In the genomic region with DNA sequence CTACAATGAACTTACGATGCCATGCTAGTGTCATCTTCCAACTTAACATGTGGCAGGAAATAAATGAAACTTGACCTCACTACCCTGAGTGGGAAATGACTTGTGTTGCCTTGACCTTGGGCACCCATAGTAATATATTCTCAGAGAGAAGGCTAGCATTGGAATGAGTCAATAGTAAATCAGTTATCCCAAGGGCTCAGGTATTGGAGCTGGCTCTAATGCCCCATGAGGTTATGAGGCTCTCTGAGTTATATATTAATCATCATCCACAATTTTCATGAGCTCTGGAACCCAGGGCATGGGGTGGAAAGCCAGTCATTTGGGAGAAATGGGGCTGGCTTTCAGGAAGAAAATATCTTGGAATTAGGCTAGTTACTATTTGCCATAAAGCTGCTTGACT, we compare ENCODE assay signal across 21 cellular contexts. TPM values are rescaled to one million over a fixed set of nuclear protein-coding genes. Genes with fewer than 3 reads are reported as not detected.
DNase-seq lines count a peak whose midpoint lies in the region; ATAC-seq and TF ChIP-seq lines count a peak whose summit lies in the region.
"Had no signal": no experiment of that assay in that cellular context is flagged by ENCODE, and none has a peak within 500 bp of the region (broad histone marks: within the 10 kb centered on the region; RNA-seq: fewer than 3 reads in every experiment).

No MANE protein-coding gene starts in this region.

- WGBS in transverse colon (ENCODE audit: low coverage in 1 of 2), 2 donors = 68% methylated on average over 1 of the region's 1 CpG; no CpG with 5 or more reads in 1 of the 2 donors

- no peak for TF ChIP-seq CTCF in foreskin keratinocyte (conservative IDR thresholded peaks at IDR 0.05)
- TF ChIP-seq CTCF in GM10266 (IDR thresholded peaks at IDR 0.05; ENCODE audit: control insufficient read depth, insufficient read depth, low read depth, missing control alignments) = no peak
- no peak for TF ChIP-seq CTCF in transverse colon (IDR thresholded peaks at IDR 0.05)

- no peaks in the 10 kb centered on the region for H3K36me3 ChIP-seq in transverse colon

- peaks cover 7% of the 10 kb centered on the region for H3K27me3 ChIP-seq in foreskin keratinocyte
- no peaks in the 10 kb centered on the region for H3K27me3 ChIP-seq in transverse colon

- DNase-seq in ACHN = peak; percentile 96
- peak; percentile 71 for DNase-seq in LHCN-M2 (ENCODE audit: low read depth)
- no peak for DNase-seq in foreskin keratinocyte
- DNase-seq in mucosa of gallbladder (ENCODE audit: low spot score) = peak; percentile 24
- DNase-seq in natural killer cell treated with Interleukin-12 subunit alpha and Interleukin-12 subunit beta and Interleukin-15 and Interleukin-18, amount 100 ng/mL, for 72 hours (ENCODE audit: low spot score) = no peak
- DNase-seq in GM10266 (ENCODE audit: extremely low spot score) = no peak
- DNase-seq in transverse colon = no peak
- DNase-seq: AML-193; Caco-2; DMS79; GDM1; GOT3; HFFc6; NCI-H1436 treated with DMSO at 0.1 percent for 48 hours; NCI-H345; NCI-H526 treated with DMSO at 0.1 percent for 48 hours; NK-92 treated with Interleukin-12 subunit alpha and Interleukin-12 subunit beta, amount 100 ng/mL, for 24 hours; OCI-M1 had no signal

- peaks cover 7 to 24% of the 10 kb centered on the region in 2 donors for H3K27me3 Mint-ChIP-seq in natural killer cell treated with Interleukin-12 subunit alpha and Interleukin-12 subunit beta and Interleukin-15 and Interleukin-18, amount 100 ng/mL, for 72 hours
- H3K27me3 Mint-ChIP-seq: IgD-negative memory B cell had no signal

- no peaks in the 10 kb centered on the region for H3K4me1 ChIP-seq in foreskin keratinocyte
- no peaks in the 10 kb centered on the region for H3K4me1 ChIP-seq in transverse colon
- H3K4me1 ChIP-seq: Caco-2 had no signal

- ATAC-seq in foreskin keratinocyte (peak; percentile 42), HG03521 (IDR thresholded peaks at IDR 0.05; ENCODE audit: unreplicated experiment) (no peak)
- no peak for ATAC-seq in natural killer cell treated with Interleukin-12 subunit alpha and Interleukin-12 subunit beta and Interleukin-15 and Interleukin-18, amount 100 ng/mL, for 72 hours

- H3K9me3 ChIP-seq in transverse colon = no peaks in the 10 kb centered on the region
- H3K9me3 ChIP-seq: Caco-2 had no signal

- in situ Hi-C loops in ACHN (cut with HindIII; ENCODE audit: low pct_ligation_motif_present, low pct_unique_long_range_greater_than_20kb, low sequenced_read_pairs) (no loop called here), transverse colon (cut with MboI; ENCODE audit: low pct_ligation_motif_present in 1 of 4, low pct_unique_long_range_greater_than_20kb in 1 of 4, low sequenced_read_pairs in 3 of 4) (no loop called here)

- H3K4me1 Mint-ChIP-seq in natural killer cell treated with Interleukin-12 subunit alpha and Interleukin-12 subunit beta and Interleukin-15 and Interleukin-18, amount 100 ng/mL, for 72 hours (ENCODE audit: low read depth in 2 of 2) = no peaks in the 10 kb centered on the region
- H3K4me1 Mint-ChIP-seq: IgD-negative memory B cell had no signal

- no peak for TF ChIP-seq POLR2A in transverse colon (IDR thresholded peaks at IDR 0.05)

- no peak overlapping the region for H3K4me3 Mint-ChIP-seq in natural killer cell treated with Interleukin-12 subunit alpha and Interleukin-12 subunit beta and Interleukin-15 and Interleukin-18, amount 100 ng/mL, for 72 hours
- H3K4me3 Mint-ChIP-seq: HFFc6, IgD-negative memory B cell had no signal

- intact Hi-C loops in transverse colon (cut with DNase I; ENCODE audit: low total_unique reads) = no loop called here

- no peak overlapping the region for H3K27ac Mint-ChIP-seq in natural killer cell treated with Interleukin-12 subunit alpha and Interleukin-12 subunit beta and Interleukin-15 and Interleukin-18, amount 100 ng/mL, for 72 hours
- H3K27ac Mint-ChIP-seq: HFFc6, IgD-negative memory B cell had no signal

- H3K4me3 ChIP-seq in transverse colon = no peak overlapping the region

- no peak for TF ChIP-seq EP300 in transverse colon (IDR thresholded peaks at IDR 0.05; ENCODE audit: low read depth)

- H3K27ac ChIP-seq in foreskin keratinocyte (no peak overlapping the region), transverse colon (no peak overlapping the region)

- H3K36me3 Mint-ChIP-seq in natural killer cell treated with Interleukin-12 subunit alpha and Interleukin-12 subunit beta and Interleukin-15 and Interleukin-18, amount 100 ng/mL, for 72 hours = no peaks in the 10 kb centered on the region
- H3K36me3 Mint-ChIP-seq: IgD-negative memory B cell had no signal

- H3K9me3 Mint-ChIP-seq in natural killer cell treated with Interleukin-12 subunit alpha and Interleukin-12 subunit beta and Interleukin-15 and Interleukin-18, amount 100 ng/mL, for 72 hours = no peaks in the 10 kb centered on the region
- H3K9me3 Mint-ChIP-seq: HFFc6, IgD-negative memory B cell had no signal

RNA-seq across cellular contexts. Expression of gene SMIM32, which starts 42.4 kb away (rescaled TPM):
- total RNA-seq in LHCN-M2 (2014; rRNA removed) (not detected in 2 replicates), foreskin keratinocyte (not detected in 2 replicates), mucosa of gallbladder (33.1 TPM), transverse colon (10 to 100 TPM in 3 of 4 donors, 1 to 10 TPM in 1; 6.4 to 21.6 (median 13.5) TPM)
- polyA plus RNA-seq in LHCN-M2 (2012) = not detected
- polyA plus RNA-seq in foreskin keratinocyte = not detected in 2 replicates
- not detected for total RNA-seq in natural killer cell treated with Interleukin-12 subunit alpha and Interleukin-12 subunit beta and Interleukin-15 and Interleukin-18, amount 100 ng/mL, for 72 hours
- total RNA-seq: HFFc6, SK-MEL-5 had no signal
- polyA plus RNA-seq: IgD-negative memory B cell had no signal

Comparison
In these comparisons a context has a peak if more than half of its experiments do, and no peak if none do; other contexts are left out.
1. DNase-seq: peak in ACHN (single experiment), LHCN-M2 (single experiment) and mucosa of gallbladder (single experiment); none in foreskin keratinocyte (0 of 2), natural killer cell treated with Interleukin-12 subunit alpha and Interleukin-12 subunit beta and Interleukin-15 and Interleukin-18, amount 100 ng/mL, for 72 hours (single experiment), GM10266 (single experiment) and transverse colon (single experiment).